ENCODE assay signal across 38 cellular contexts in genomic region chr1:155268630-155269029, GRCh38. TPM values are rescaled to one million over a fixed set of nuclear protein-coding genes. Genes with fewer than 3 reads are reported as not detected.
"Had no signal": no experiment of that assay in that cellular context is flagged by ENCODE, and none has a peak within 500 bp of the region (broad histone marks: within the 10 kb centered on the region; RNA-seq: fewer than 3 reads in every experiment).

No MANE protein-coding gene starts in this region.

- H3K27me3 Mint-ChIP-seq: activated CD4-positive, alpha-beta memory T cell treated with anti-CD3 and anti-CD28 coated beads, Interleukin-2, amount 10 ng/mL, durations not matched to agents 7 days and 5 days; activated CD8-positive, alpha-beta memory T cell treated with anti-CD3 and anti-CD28 coated beads, Interleukin-2, amount 10 ng/mL, durations not matched to agents 7 days and 5 days; activated naive CD4-positive, alpha-beta T cell treated with anti-CD3 and anti-CD28 coated beads, Interleukin-2, amount 50 U/mL, for 24 hours; activated naive CD8-positive, alpha-beta T cell treated with anti-CD3 and anti-CD28 coated beads, Interleukin-2, amount 10 ng/mL, durations not matched to agents 7 days and 5 days; activated T-helper 17 cell treated with anti-CD3 and anti-CD28 coated beads, Interleukin-2, amount 50 U/mL, for 72 hours had no signal

- H3K27ac Mint-ChIP-seq: activated CD4-positive, alpha-beta memory T cell treated with anti-CD3 and anti-CD28 coated beads, Interleukin-2, amount 10 ng/mL, durations not matched to agents 7 days and 5 days; activated CD8-positive, alpha-beta memory T cell treated with anti-CD3 and anti-CD28 coated beads, Interleukin-2, amount 10 ng/mL, durations not matched to agents 7 days and 5 days; activated naive CD4-positive, alpha-beta T cell treated with anti-CD3 and anti-CD28 coated beads, Interleukin-2, amount 50 U/mL, for 24 hours; activated naive CD8-positive, alpha-beta T cell treated with anti-CD3 and anti-CD28 coated beads, Interleukin-2, amount 10 ng/mL, durations not matched to agents 7 days and 5 days had no signal

- FAIRE-seq: RCC 7860 had no signal

- H3K27ac ChIP-seq: ascending aorta, body of pancreas, breast epithelium, KMS-11, PC-9, WERI-Rb-1 had no signal

- H3K4me2 ChIP-seq: KMS-11, PC-9 had no signal

- DNase-seq: activated CD4-positive, alpha-beta memory T cell treated with anti-CD3 and anti-CD28 coated beads, Interleukin-2, amount 10 ng/mL, durations not matched to agents 7 days and 5 days; activated CD4-positive, alpha-beta T cell treated with anti-CD3 and anti-CD28 coated beads for 1 hour; activated CD4-positive, alpha-beta T cell treated with anti-CD3 and anti-CD28 coated beads for 48 hours; activated CD4-positive, CD25-positive, alpha-beta regulatory T cell; activated CD8-positive, alpha-beta memory T cell treated with anti-CD3 and anti-CD28 coated beads for 24 hours; activated CD8-positive, alpha-beta memory T cell treated with anti-CD3 and anti-CD28 coated beads, Interleukin-2, amount 10 ng/mL, durations not matched to agents 7 days and 5 days; activated CD8-positive, alpha-beta memory T cell treated with anti-CD3 and anti-CD28 coated beads, Interleukin-2, amount 50 U/mL, for 48 hours; activated effector memory CD4-positive, alpha-beta T cell treated with anti-CD3 and anti-CD28 coated beads, Interleukin-2, amount 50 U/mL, for 16 hours; activated naive CD4-positive, alpha-beta T cell treated with Interleukin-2 at 50 U/mL for 16 hours; activated naive CD8-positive, alpha-beta T cell treated with anti-CD3 and anti-CD28 coated beads, Interleukin-2, amount 10 ng/mL, durations not matched to agents 7 days and 5 days; activated T-cell treated with anti-CD3 and anti-CD28 coated beads, Interleukin-2, amount 50 U/mL, for 48 hours; amygdala; body of pancreas; MM.1S; MV-4-11; NCI-H1092; NCI-H1436 treated with DMSO at 0.1 percent for 48 hours; NCI-H1694 treated with DMSO at 0.1 percent for 48 hours; NCI-H2029; NCI-H345; NCI-H524 treated with DMSO at 0.1 percent for 48 hours; NK-92 treated with Interleukin-12 subunit alpha and Interleukin-12 subunit beta, amount 100 ng/mL, for 24 hours; PC-9; Right ventricle myocardium superior; SW 1271; T-helper 1 cell; T-helper 2 cell; T-helper 9 cell; WERI-Rb-1 had no signal

- H3K9me3 ChIP-seq: ascending aorta, body of pancreas, breast epithelium had no signal

- H3K4me1 ChIP-seq: breast epithelium had no signal

- H3K4me3 Mint-ChIP-seq: activated CD4-positive, alpha-beta memory T cell treated with anti-CD3 and anti-CD28 coated beads, Interleukin-2, amount 10 ng/mL, durations not matched to agents 7 days and 5 days; activated CD8-positive, alpha-beta memory T cell treated with anti-CD3 and anti-CD28 coated beads, Interleukin-2, amount 10 ng/mL, durations not matched to agents 7 days and 5 days; activated naive CD4-positive, alpha-beta T cell treated with anti-CD3 and anti-CD28 coated beads, Interleukin-2, amount 50 U/mL, for 24 hours; activated naive CD8-positive, alpha-beta T cell treated with anti-CD3 and anti-CD28 coated beads, Interleukin-2, amount 10 ng/mL, durations not matched to agents 7 days and 5 days; activated T-helper 17 cell treated with anti-CD3 and anti-CD28 coated beads, Interleukin-2, amount 50 U/mL, for 72 hours had no signal

- H2AFZ ChIP-seq: PC-9 had no signal

- H3K4me3 ChIP-seq: ascending aorta, body of pancreas, breast epithelium, PC-9 had no signal

- H3K9ac ChIP-seq: KMS-11 had no signal

- H3K27me3 ChIP-seq: ascending aorta, body of pancreas, breast epithelium had no signal

- H3K9me3 Mint-ChIP-seq: activated CD4-positive, alpha-beta memory T cell treated with anti-CD3 and anti-CD28 coated beads, Interleukin-2, amount 10 ng/mL, durations not matched to agents 7 days and 5 days; activated naive CD4-positive, alpha-beta T cell treated with anti-CD3 and anti-CD28 coated beads, Interleukin-2, amount 50 U/mL, for 24 hours; activated naive CD8-positive, alpha-beta T cell treated with anti-CD3 and anti-CD28 coated beads, Interleukin-2, amount 10 ng/mL, durations not matched to agents 7 days and 5 days; activated T-helper 17 cell treated with anti-CD3 and anti-CD28 coated beads, Interleukin-2, amount 50 U/mL, for 72 hours had no signal

RNA-seq across cellular contexts. Expression of gene PKLR, which starts 32.6 kb away (rescaled TPM):
- total RNA-seq: activated CD4-positive, alpha-beta memory T cell treated with anti-CD3 and anti-CD28 coated beads, Interleukin-2, amount 10 ng/mL, durations not matched to agents 7 days and 5 days; activated CD8-positive, alpha-beta memory T cell treated with anti-CD3 and anti-CD28 coated beads, Interleukin-2, amount 10 ng/mL, durations not matched to agents 7 days and 5 days; activated naive CD8-positive, alpha-beta T cell treated with anti-CD3 and anti-CD28 coated beads, Interleukin-2, amount 10 ng/mL, durations not matched to agents 7 days and 5 days; activated T-helper 17 cell treated with anti-CD3 and anti-CD28 coated beads, Interleukin-2, amount 50 U/mL, for 72 hours; ascending aorta; body of pancreas; cardiac septum; LHCN-M2; NCI-H460; PC-9; Right ventricle myocardium superior had no signal
